ENCODE assay signal across 19 cellular contexts in the genomic region with DNA sequence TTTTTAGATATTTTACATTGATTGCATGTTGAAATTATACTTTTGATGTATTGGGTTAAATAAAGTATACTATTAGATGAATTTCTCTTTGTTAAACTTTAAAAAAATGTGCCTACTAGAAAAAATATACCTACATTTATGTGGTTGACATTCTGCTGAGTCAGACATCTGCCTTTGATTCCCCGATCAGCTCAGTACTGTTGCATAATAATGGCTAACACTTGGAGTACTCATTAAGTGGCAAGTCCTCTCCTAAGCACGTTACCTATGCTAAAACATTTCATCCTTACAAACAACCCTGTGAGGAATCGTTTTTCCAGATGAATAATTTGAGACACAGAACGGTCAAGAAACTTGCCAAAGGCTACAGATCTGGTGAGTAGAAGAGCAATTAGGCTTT. TPM values are rescaled to one million over a fixed set of nuclear protein-coding genes. Genes with fewer than 3 reads are reported as not detected.
A peak's percentile ranks its signal among the peaks of the same experiment; 100 is the strongest.
DNase-seq lines count a peak whose midpoint lies in the region; ATAC-seq and TF ChIP-seq lines count a peak whose summit lies in the region.
"Had no signal": no experiment of that assay in that cellular context is flagged by ENCODE, and none has a peak within 500 bp of the region (broad histone marks: within the 10 kb centered on the region; RNA-seq: fewer than 3 reads in every experiment).

No MANE protein-coding gene starts in this region.

- no peaks in the 10 kb centered on the region for H3K4me1 ChIP-seq in left lung
- H3K4me1 ChIP-seq: adrenal gland, BE2C, spleen had no signal

- CTCF ChIA-PET in activated naive CD4-positive, alpha-beta T cell treated with anti-CD3 and anti-CD28 coated beads, Interleukin-2, amount 10 ng/mL, durations not matched to agents 7 days and 5 days (lab: Charles Lee) = no interaction called here

- TF ChIP-seq CTCF in choroid plexus epithelial cell (conservative IDR thresholded peaks at IDR 0.05; ENCODE audit: low read depth, low read length) (no peak), left lung (IDR thresholded peaks at IDR 0.05) (no peak)

- no peak overlapping the region for H3K4me3 Mint-ChIP-seq in activated naive CD4-positive, alpha-beta T cell treated with anti-CD3 and anti-CD28 coated beads, Interleukin-2, amount 10 ng/mL, durations not matched to agents 7 days and 5 days
- H3K4me3 Mint-ChIP-seq in natural killer cell treated with Interleukin-12 subunit alpha and Interleukin-12 subunit beta and Interleukin-15 and Interleukin-18, amount 100 ng/mL, for 72 hours = no peak overlapping the region
- H3K4me3 Mint-ChIP-seq: activated T-helper 1 cell treated with anti-CD3 and anti-CD28 coated beads, Interleukin-12 subunit alpha, Interleukin-12 subunit beta, Interleukin-2, Interleukin-4 antibody, amounts not matched to agents 30 ng/mL and 10 ng/mL and 1 ng/mL, durations not matched to agents 14 hours and 24 hours and 36 hours; nephron had no signal

- no peak overlapping the region for H3K27ac Mint-ChIP-seq in activated naive CD4-positive, alpha-beta T cell treated with anti-CD3 and anti-CD28 coated beads, Interleukin-2, amount 10 ng/mL, durations not matched to agents 7 days and 5 days
- no peak overlapping the region for H3K27ac Mint-ChIP-seq in natural killer cell treated with Interleukin-12 subunit alpha and Interleukin-12 subunit beta and Interleukin-15 and Interleukin-18, amount 100 ng/mL, for 72 hours
- H3K27ac Mint-ChIP-seq: activated T-helper 1 cell treated with anti-CD3 and anti-CD28 coated beads, Interleukin-12 subunit alpha, Interleukin-12 subunit beta, Interleukin-2, Interleukin-4 antibody, amounts not matched to agents 30 ng/mL and 10 ng/mL and 1 ng/mL, durations not matched to agents 14 hours and 24 hours and 36 hours; nephron; progenitor cell of endocrine pancreas had no signal

- H3K36me3 Mint-ChIP-seq in activated naive CD4-positive, alpha-beta T cell treated with anti-CD3 and anti-CD28 coated beads, Interleukin-2, amount 10 ng/mL, durations not matched to agents 7 days and 5 days = no peaks in the 10 kb centered on the region
- no peaks in the 10 kb centered on the region for H3K36me3 Mint-ChIP-seq in natural killer cell treated with Interleukin-12 subunit alpha and Interleukin-12 subunit beta and Interleukin-15 and Interleukin-18, amount 100 ng/mL, for 72 hours

- peak; percentile 67 for ATAC-seq in left lung
- no peak for ATAC-seq in natural killer cell treated with Interleukin-12 subunit alpha and Interleukin-12 subunit beta and Interleukin-15 and Interleukin-18, amount 100 ng/mL, for 72 hours

- no peaks in the 10 kb centered on the region for H3K4me1 Mint-ChIP-seq in activated naive CD4-positive, alpha-beta T cell treated with anti-CD3 and anti-CD28 coated beads, Interleukin-2, amount 10 ng/mL, durations not matched to agents 7 days and 5 days
- H3K4me1 Mint-ChIP-seq in natural killer cell treated with Interleukin-12 subunit alpha and Interleukin-12 subunit beta and Interleukin-15 and Interleukin-18, amount 100 ng/mL, for 72 hours (ENCODE audit: low read depth in 2 of 2) = no peaks in the 10 kb centered on the region

- no peaks in the 10 kb centered on the region for H3K9me3 Mint-ChIP-seq in activated naive CD4-positive, alpha-beta T cell treated with anti-CD3 and anti-CD28 coated beads, Interleukin-2, amount 10 ng/mL, durations not matched to agents 7 days and 5 days
- H3K9me3 Mint-ChIP-seq in natural killer cell treated with Interleukin-12 subunit alpha and Interleukin-12 subunit beta and Interleukin-15 and Interleukin-18, amount 100 ng/mL, for 72 hours = no peaks in the 10 kb centered on the region
- H3K9me3 Mint-ChIP-seq: activated T-helper 1 cell treated with anti-CD3 and anti-CD28 coated beads, Interleukin-12 subunit alpha, Interleukin-12 subunit beta, Interleukin-2, Interleukin-4 antibody, amounts not matched to agents 30 ng/mL and 10 ng/mL and 1 ng/mL, durations not matched to agents 14 hours and 24 hours and 36 hours; nephron had no signal

- H3K4me3 ChIP-seq in choroid plexus epithelial cell (ENCODE audit: low read depth, low read length) (no peak overlapping the region), left lung (no peak overlapping the region)
- H3K4me3 ChIP-seq: adrenal gland, spleen had no signal

- DNase-seq in HCEC 1CT (peak; percentile 5), NCI-H69 (lab: John Stamatoyannopoulos, UW) (peak; percentile 92), choroid plexus epithelial cell (ENCODE audit: low read depth) (peak; percentile 48), left lung (no peak), Kasumi-1 (lab: John Stamatoyannopoulos, UW) (no peak)
- DNase-seq in activated naive CD4-positive, alpha-beta T cell treated with anti-CD3 and anti-CD28 coated beads, Interleukin-2, amount 10 ng/mL, durations not matched to agents 7 days and 5 days = no peak
- DNase-seq in natural killer cell treated with Interleukin-12 subunit alpha and Interleukin-12 subunit beta and Interleukin-15 and Interleukin-18, amount 100 ng/mL, for 72 hours (ENCODE audit: low spot score) = no peak
- DNase-seq: activated CD4-positive, alpha-beta T cell treated with anti-CD3 and anti-CD28 coated beads for 1 hour; adrenal gland; BE2C; Karpas-422; mesenchymal stem cell; NCI-H1694; NCI-H446 treated with DMSO at 0.1 percent for 48 hours; spleen; substantia nigra had no signal

- no peaks in the 10 kb centered on the region for H3K9me3 ChIP-seq in left lung
- H3K9me3 ChIP-seq: adrenal gland, BE2C, spleen had no signal

- intact Hi-C loops in left lung (cut with DNase I) = no loop called here

- H3K27me3 Mint-ChIP-seq in activated naive CD4-positive, alpha-beta T cell treated with anti-CD3 and anti-CD28 coated beads, Interleukin-2, amount 10 ng/mL, durations not matched to agents 7 days and 5 days = peaks cover 28% of the 10 kb centered on the region
- peaks cover 22 to 53% of the 10 kb centered on the region in 2 donors for H3K27me3 Mint-ChIP-seq in natural killer cell treated with Interleukin-12 subunit alpha and Interleukin-12 subunit beta and Interleukin-15 and Interleukin-18, amount 100 ng/mL, for 72 hours

- H3K27ac ChIP-seq in left lung = no peak overlapping the region
- H3K27ac ChIP-seq: adrenal gland, spleen had no signal

- peaks cover 0 to 7% of the 10 kb centered on the region in 2 donors for H3K27me3 ChIP-seq in left lung
- H3K27me3 ChIP-seq: adrenal gland, BE2C had no signal

- no peaks in the 10 kb centered on the region for H3K36me3 ChIP-seq in left lung
- H3K36me3 ChIP-seq: adrenal gland, BE2C, spleen had no signal

RNA-seq across cellular contexts. Expression of gene SEM1, which starts 14.0 kb away (rescaled TPM):
- total RNA-seq in left lung = 10 to 100 TPM; 34.1 to 39.3 TPM
- 10 to 100 TPM; 35.5 to 83.5 TPM for total RNA-seq in natural killer cell treated with Interleukin-12 subunit alpha and Interleukin-12 subunit beta and Interleukin-15 and Interleukin-18, amount 100 ng/mL, for 72 hours

Comparison
In these comparisons a context has a peak if more than half of its experiments do, and no peak if none do; other contexts are left out.
1. DNase-seq: peak in HCEC 1CT (single experiment), NCI-H69 (single experiment) and choroid plexus epithelial cell (single experiment); none in left lung (0 of 2), activated naive CD4-positive, alpha-beta T cell treated with anti-CD3 and anti-CD28 coated beads, Interleukin-2, amount 10 ng/mL, durations not matched to agents 7 days and 5 days (single experiment), Kasumi-1 (0 of 2) and natural killer cell treated with Interleukin-12 subunit alpha and Interleukin-12 subunit beta and Interleukin-15 and Interleukin-18, amount 100 ng/mL, for 72 hours (single experiment).